Comparison of ENCODE assay signal across 8 cellular contexts in genomic region chr14:106308839-106309389, GRCh38.
DNase-seq lines count a peak whose midpoint lies in the region; ATAC-seq lines count a peak whose summit lies in the region.

No MANE protein-coding gene starts in this region.

- peak; percentile 89 for ATAC-seq in HG02623 (IDR thresholded peaks at IDR 0.05; ENCODE audit: unreplicated experiment)

- DNase-seq in NCI-H1417 (lab: John Stamatoyannopoulos, UW) (peak in 2 of 3 experiments; percentile 32 to 43), NCI-H1417 treated with DMSO at 0.1 percent for 48 hours (lab: John Stamatoyannopoulos, UW) (no peak), NCI-H460 (ENCODE audit: extremely low read depth, low read depth) (peak; percentile 22), iPS DF 19.7 (ENCODE audit: low read depth, low spot score) (peak; percentile 0), mesenchymal stem cell (no peak)
- peak; percentile 88 for DNase-seq in activated T-cell treated with anti-CD3 and anti-CD28 coated beads, Interleukin-2, amount 50 U/mL, for 24 hours
- DNase-seq in stimulated activated CD8-positive, alpha-beta memory T cell treated with anti-CD3 and anti-CD28 coated beads, Interleukin-15, amount 100 ng/mL, for 48 hours (ENCODE audit: low read depth in 2 of 2) = peak; percentile 85 to 91

- no peak overlapping the region for H3K18ac ChIP-seq in mesenchymal stem cell (ENCODE audit: low read depth in 1 of 2, low read length in 2 of 2)

- no peak overlapping the region for H3K4ac ChIP-seq in mesenchymal stem cell (ENCODE audit: low read depth in 1 of 2, low read length in 2 of 2)

- no peak overlapping the region for H2BK5ac ChIP-seq in mesenchymal stem cell (ENCODE audit: low read depth, low read length, poor library complexity, severe bottlenecking)

- 49% methylated on average over 17 of the region's 17 CpGs for WGBS in mesenchymal stem cell

- no peak overlapping the region for H3K4me2 ChIP-seq in mesenchymal stem cell (ENCODE audit: low read length, poor library complexity, severe bottlenecking)

- H3K27me3 Mint-ChIP-seq in activated T-cell treated with anti-CD3 and anti-CD28 coated beads, Interleukin-2, amount 50 U/mL, for 24 hours = peaks cover 12% of the 10 kb centered on the region

- H2AK5ac ChIP-seq in mesenchymal stem cell (ENCODE audit: low read length, severe bottlenecking) = no peak overlapping the region

- H3K36me3 Mint-ChIP-seq in activated T-cell treated with anti-CD3 and anti-CD28 coated beads, Interleukin-2, amount 50 U/mL, for 24 hours (ENCODE audit: low read depth) = no peaks in the 10 kb centered on the region

- H3K9ac ChIP-seq in mesenchymal stem cell (ENCODE audit: low read length) = no peak overlapping the region

- no peak overlapping the region for H3K27ac ChIP-seq in mesenchymal stem cell (ENCODE audit: low read length, poor library complexity, severe bottlenecking)

- H3K27ac Mint-ChIP-seq in activated T-cell treated with anti-CD3 and anti-CD28 coated beads, Interleukin-2, amount 50 U/mL, for 24 hours = no peak overlapping the region

- no peak overlapping the region for H2BK120ac ChIP-seq in mesenchymal stem cell (ENCODE audit: low read depth, low read length)

- no peak overlapping the region for H3K23ac ChIP-seq in mesenchymal stem cell (ENCODE audit: low read length in 2 of 2)

- no peaks in the 10 kb centered on the region for H3K9me3 ChIP-seq in mesenchymal stem cell (ENCODE audit: control insufficient read depth, low read length)

- no peak overlapping the region for H2BK15ac ChIP-seq in mesenchymal stem cell (ENCODE audit: low read depth, poor library complexity, severe bottlenecking)

- H2AFZ ChIP-seq in mesenchymal stem cell (ENCODE audit: low read depth, low read length) = no peak overlapping the region

- H3K79me1 ChIP-seq in mesenchymal stem cell (replicated peaks; ENCODE audit: low read length, poor library complexity, severe bottlenecking) = no peaks in the 10 kb centered on the region

- no peak overlapping the region for H2BK12ac ChIP-seq in mesenchymal stem cell (ENCODE audit: low read length in 2 of 2)

- H3K4me1 ChIP-seq in mesenchymal stem cell (ENCODE audit: control insufficient read depth, insufficient read depth, low read depth, low read length) = no peaks in the 10 kb centered on the region

- no peak overlapping the region for H3K14ac ChIP-seq in mesenchymal stem cell (ENCODE audit: low read length in 2 of 2)

- no peaks in the 10 kb centered on the region for H3K9me3 Mint-ChIP-seq in activated T-cell treated with anti-CD3 and anti-CD28 coated beads, Interleukin-2, amount 50 U/mL, for 24 hours

- no peak overlapping the region for H4K8ac ChIP-seq in mesenchymal stem cell (ENCODE audit: low read length)

- no peak overlapping the region for H3K4me3 Mint-ChIP-seq in activated T-cell treated with anti-CD3 and anti-CD28 coated beads, Interleukin-2, amount 50 U/mL, for 24 hours

- no peak overlapping the region for H3K4me3 ChIP-seq in mesenchymal stem cell (ENCODE audit: insufficient read depth in 1 of 2, low read depth in 1 of 2, low read length in 2 of 2)

- H4K91ac ChIP-seq in mesenchymal stem cell (ENCODE audit: low read length) = no peak overlapping the region

- no peaks in the 10 kb centered on the region for H3K4me1 Mint-ChIP-seq in activated T-cell treated with anti-CD3 and anti-CD28 coated beads, Interleukin-2, amount 50 U/mL, for 24 hours (ENCODE audit: low read depth)

- H3K27me3 ChIP-seq in mesenchymal stem cell (ENCODE audit: control insufficient read depth in 1 of 2, insufficient read depth in 1 of 2, low read length in 2 of 2) = no peaks in the 10 kb centered on the region

- H3K36me3 ChIP-seq in mesenchymal stem cell (ENCODE audit: control insufficient read depth in 1 of 2, insufficient read depth in 2 of 2, low read depth in 1 of 2, low read length in 2 of 2) = no peaks in the 10 kb centered on the region

Comparison
In these comparisons a context has a peak if more than half of its experiments do, and no peak if none do; other contexts are left out.
1. DNase-seq: peak in NCI-H1417 (2 of 3), NCI-H460 (single experiment), activated T-cell treated with anti-CD3 and anti-CD28 coated beads, Interleukin-2, amount 50 U/mL, for 24 hours (single experiment), iPS DF 19.7 (single experiment) and stimulated activated CD8-positive, alpha-beta memory T cell treated with anti-CD3 and anti-CD28 coated beads, Interleukin-15, amount 100 ng/mL, for 48 hours (2 of 2); none in NCI-H1417 treated with DMSO at 0.1 percent for 48 hours (single experiment) and mesenchymal stem cell (single experiment).